8 cellular contexts compared by ENCODE assay signal in genomic region chr5:159878988-159879471, GRCh38. TPM values are rescaled to one million over a fixed set of nuclear protein-coding genes. Genes with fewer than 3 reads are reported as not detected.
DNase-seq lines count a peak whose midpoint lies in the region; ATAC-seq and TF ChIP-seq lines count a peak whose summit lies in the region.

No MANE protein-coding gene starts in this region.

- ATAC-seq in sciatic nerve = peak; percentile 75

- H3K36me3 ChIP-seq in H7 (replicated peaks; ENCODE audit: control insufficient read depth, insufficient read depth, low read length) = no peaks in the 10 kb centered on the region
- no peaks in the 10 kb centered on the region for H3K36me3 ChIP-seq in right atrium auricular region

- intact Hi-C loops in sciatic nerve (cut with DNase I) = no loop called here

- H3K27ac ChIP-seq in right atrium auricular region = peak overlapping the region; percentile 71 to 86

- no peaks in the 10 kb centered on the region for H3K9me3 ChIP-seq in right atrium auricular region

- H3K4me3 ChIP-seq in H7 (ENCODE audit: insufficient read depth, low read depth, low read length) (no peak overlapping the region), right atrium auricular region (no peak overlapping the region)

- peaks cover 0 to 23% of the 10 kb centered on the region in 2 donors for H3K4me1 ChIP-seq in right atrium auricular region

- DNase-seq in H7 (peak; percentile 72), SW480 (ENCODE audit: low spot score) (peak; percentile 73), right atrium auricular region (ENCODE audit: low spot score) (peak; percentile 80), sciatic nerve (ENCODE audit: low spot score) (peak; percentile 62), DMS153 treated with DMSO at 0.1 percent for 48 hours (lab: John Stamatoyannopoulos, UW; ENCODE audit: unreplicated experiment) (no peak), GM20000 (ENCODE audit: low spot score) (no peak), NCI-H2081 (lab: John Stamatoyannopoulos, UW) (no peak)
- DNase-seq in stimulated activated CD4-positive, alpha-beta T cell treated with anti-CD3 and anti-CD28 coated beads, Interleukin-12 subunit alpha, Interleukin-12 subunit beta, amount 100 ng/mL, for 4 hours = no peak

- H3K27me3 ChIP-seq in H7 (ENCODE audit: control insufficient read depth, insufficient read depth, low read length) (no peaks in the 10 kb centered on the region), right atrium auricular region (no peaks in the 10 kb centered on the region)

- TF ChIP-seq CTCF in right atrium auricular region (IDR thresholded peaks at IDR 0.05) (no peak), GM20000 (IDR thresholded peaks at IDR 0.05; ENCODE audit: extremely low read depth, missing control alignments) (no peak)

RNA-seq across cellular contexts. Expression of gene ADRA1B, which starts 37.3 kb away (rescaled TPM):
- total RNA-seq in H7 (2014; rRNA removed; shearing (Covaris generic)) = 0.14 TPM in 1 of 2 replicates, not detected in the other
- 1 to 10 TPM; 3.4 to 3.5 TPM for total RNA-seq in right atrium auricular region
- 1.6 TPM for total RNA-seq in sciatic nerve

Comparison
In these comparisons a context has a peak if more than half of its experiments do, and no peak if none do; other contexts are left out.
1. DNase-seq: peak in H7 (single experiment), SW480 (single experiment), right atrium auricular region (single experiment) and sciatic nerve (single experiment); none in DMS153 treated with DMSO at 0.1 percent for 48 hours (single experiment), stimulated activated CD4-positive, alpha-beta T cell treated with anti-CD3 and anti-CD28 coated beads, Interleukin-12 subunit alpha, Interleukin-12 subunit beta, amount 100 ng/mL, for 4 hours (single experiment), GM20000 (single experiment) and NCI-H2081 (0 of 2).